ENCODE assay signal across 1 cellular context in the genomic region with DNA sequence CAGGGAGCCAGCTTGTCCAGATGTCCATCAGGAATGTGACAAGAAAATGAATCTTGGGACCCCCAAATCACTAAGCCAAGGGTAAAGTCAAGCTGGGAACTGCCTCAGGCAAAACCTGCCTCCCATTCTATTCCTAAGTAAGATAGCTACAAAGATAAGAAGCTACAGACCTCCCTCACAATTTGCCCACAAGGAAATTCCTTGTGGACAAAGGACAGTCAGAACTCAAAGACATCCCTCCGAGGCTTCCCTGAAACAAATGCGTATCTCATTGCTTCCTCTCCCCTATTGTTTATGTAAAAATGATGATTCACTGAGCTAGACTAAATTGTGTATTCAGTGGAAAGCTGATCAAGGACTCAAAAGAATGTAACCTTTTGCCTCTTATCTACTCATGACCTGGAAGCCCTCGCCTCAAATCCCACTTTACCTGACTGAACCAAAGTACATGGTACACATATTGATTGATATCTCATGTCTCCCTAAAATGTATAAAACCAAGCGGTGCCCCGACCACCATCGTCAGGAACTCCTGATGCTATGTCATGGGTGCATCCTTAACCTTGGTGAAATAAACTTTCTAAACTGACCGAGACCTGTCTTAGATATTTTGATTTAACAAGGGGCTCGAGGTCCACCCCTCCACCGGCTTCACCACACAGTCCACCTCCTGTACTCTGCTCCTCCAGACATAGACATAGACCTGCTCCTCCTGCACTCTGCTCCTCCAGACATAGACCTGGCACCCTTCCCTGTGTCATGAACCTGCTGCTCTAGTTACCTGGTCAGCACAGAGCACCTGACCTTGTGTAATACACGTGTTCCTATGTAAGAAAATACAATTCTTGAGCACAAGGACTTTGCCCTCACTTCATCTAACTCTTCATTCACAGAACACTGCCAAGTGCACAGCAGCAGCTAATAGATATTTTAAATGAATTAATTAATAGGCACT.
TF ChIP-seq lines count a peak whose summit lies in the region.

No MANE protein-coding gene starts in this region.

TF ChIP-seq in HepG2, 621 proteins besides CTCF, POLR2A, EP300 and RAD21 (continued from another document):
- TF ChIP-seq SOX13 (IDR thresholded peaks at IDR 0.05) (no peak), SOX13 (CRISPR knock-in tag; conservative IDR thresholded peaks at IDR 0.05 in 1 of 2, IDR thresholded peaks at IDR 0.05 in 1 of 2) (peak in 1 of 2 experiments; percentile 5; a peak in 1 of 4 replicates), HNF1B (CRISPR knock-in tag; IDR thresholded peaks at IDR 0.05) (0 out of 2 replicates have a peak, but pooled peaks have one; percentile 12), ZBTB21 (CRISPR knock-in tag; IDR thresholded peaks at IDR 0.05) (no peak), ATF6 (CRISPR knock-in tag; conservative IDR thresholded peaks at IDR 0.05) (no peak), MAF1 (CRISPR knock-in tag; IDR thresholded peaks at IDR 0.05; ENCODE audit: borderline replicate concordance) (no peak)
